1 cellular context compared by ENCODE assay signal in genomic region chr12:51269174-51270066, GRCh38.
TF ChIP-seq lines count a peak whose summit lies in the region.

No MANE protein-coding gene starts in this region.

TF ChIP-seq in HepG2, 621 proteins besides CTCF, POLR2A, EP300 and RAD21 (continued from another document and continues in another):
- peak; percentile 12; the same call in 1 of the 2 replicates for TF ChIP-seq YEATS4 (CRISPR knock-in tag; IDR thresholded peaks at IDR 0.05; ENCODE audit: borderline replicate concordance)
- peak; percentile 33; the same call in 1 of the 2 replicates for TF ChIP-seq HOXA3 (CRISPR knock-in tag; IDR thresholded peaks at IDR 0.05)
- TF ChIP-seq DR1 (CRISPR knock-in tag; IDR thresholded peaks at IDR 0.05) = no peak
- peak; percentile 31; the same call in 1 of the 2 replicates for TF ChIP-seq RNF2 (conservative IDR thresholded peaks at IDR 0.05; ENCODE audit: low read depth)
- TF ChIP-seq HNF1B (CRISPR knock-in tag; IDR thresholded peaks at IDR 0.05) = no peak
- TF ChIP-seq FOXA3 (CRISPR knock-in tag; IDR thresholded peaks at IDR 0.05) = no peak
- TF ChIP-seq ESRRA (CRISPR knock-in tag; IDR thresholded peaks at IDR 0.05; ENCODE audit: low read depth) = no peak
- 0 out of 2 replicates have a peak, but pooled peaks have one; percentile 13 for TF ChIP-seq ZNF12 (CRISPR knock-in tag; IDR thresholded peaks at IDR 0.05)
- 0 out of 2 replicates have a peak, but pooled peaks have one; percentile 20 for TF ChIP-seq TBX2 (CRISPR knock-in tag; IDR thresholded peaks at IDR 0.05; ENCODE audit: borderline replicate concordance)
- no peak for TF ChIP-seq ARNTL (CRISPR knock-in tag; IDR thresholded peaks at IDR 0.05)
- no peak for TF ChIP-seq ZFP90 (CRISPR knock-in tag; IDR thresholded peaks at IDR 0.05; ENCODE audit: borderline replicate concordance)
- TF ChIP-seq ZBTB21 (CRISPR knock-in tag; IDR thresholded peaks at IDR 0.05) = no peak
- TF ChIP-seq CHCHD3 (CRISPR knock-in tag; IDR thresholded peaks at IDR 0.05) = no peak
- TF ChIP-seq ZFP1 (CRISPR knock-in tag; IDR thresholded peaks at IDR 0.05) = no peak
- TF ChIP-seq ZNF879 (CRISPR knock-in tag; IDR thresholded peaks at IDR 0.05) = 0 out of 2 replicates have a peak, but pooled peaks have one; percentile 52
- TF ChIP-seq ZBTB7A (CRISPR knock-in tag; IDR thresholded peaks at IDR 0.05) = no peak; the same call in 1 of the 2 replicates
- TF ChIP-seq PHF20 (CRISPR knock-in tag; IDR thresholded peaks at IDR 0.05) = no peak
- TF ChIP-seq TARDBP (CRISPR knock-in tag; IDR thresholded peaks at IDR 0.05) = no peak
- TF ChIP-seq ARNT (IDR thresholded peaks at IDR 0.05) = no peak
- no peak; the same call in 1 of the 2 replicates for TF ChIP-seq MAZ (IDR thresholded peaks at IDR 0.05; ENCODE audit: borderline replicate concordance, low read depth, low read length)
- peak; percentile 71 for TF ChIP-seq MAZ (CRISPR knock-in tag; IDR thresholded peaks at IDR 0.05; ENCODE audit: low read depth)
- TF ChIP-seq ZHX2 (IDR thresholded peaks at IDR 0.05; ENCODE audit: low read depth) = no peak
- no peak for TF ChIP-seq ZHX2 (CRISPR knock-in tag; IDR thresholded peaks at IDR 0.05; ENCODE audit: borderline replicate concordance)
- TF ChIP-seq UBTF (CRISPR knock-in tag; IDR thresholded peaks at IDR 0.05) = peak; percentile 91
- 0 out of 2 replicates have a peak, but pooled peaks have one; percentile 53 for TF ChIP-seq ZMAT3 (CRISPR knock-in tag; conservative IDR thresholded peaks at IDR 0.05)
- TF ChIP-seq ZNF816 (CRISPR knock-in tag; IDR thresholded peaks at IDR 0.05; ENCODE audit: borderline replicate concordance) = no peak
- TF ChIP-seq TBX3 (IDR thresholded peaks at IDR 0.05; ENCODE audit: borderline replicate concordance) = no peak
- TF ChIP-seq SMC3 (IDR thresholded peaks at IDR 0.05; ENCODE audit: low read length) = peak; percentile 62
- no peak for TF ChIP-seq MNT (IDR thresholded peaks at IDR 0.05)
- TF ChIP-seq ZNF749 (CRISPR knock-in tag; IDR thresholded peaks at IDR 0.05; ENCODE audit: borderline replicate concordance) = no peak
- TF ChIP-seq CENPBD1 (CRISPR knock-in tag; IDR thresholded peaks at IDR 0.05; ENCODE audit: borderline replicate concordance, low read depth) = no peak
- TF ChIP-seq ZNF790 (CRISPR knock-in tag; IDR thresholded peaks at IDR 0.05; ENCODE audit: borderline replicate concordance) = peak; percentile 67; the same call in 1 of the 2 replicates
- TF ChIP-seq ZFX (CRISPR knock-in tag; IDR thresholded peaks at IDR 0.05; ENCODE audit: low read depth) = peak; percentile 66
- no peak for TF ChIP-seq U2AF1 (optimal IDR thresholded peaks at IDR 0.05; ENCODE audit: low read depth, low read length)
- no peak for TF ChIP-seq MXI1 (IDR thresholded peaks at IDR 0.05; ENCODE audit: borderline replicate concordance, low read depth, low read length)
- TF ChIP-seq RXRA (CRISPR knock-in tag; IDR thresholded peaks at IDR 0.05) = peak; percentile 22; the same call in 1 of the 2 replicates
- TF ChIP-seq ZNF367 (CRISPR knock-in tag; IDR thresholded peaks at IDR 0.05; ENCODE audit: borderline replicate concordance) = no peak
- peak; percentile 75 for TF ChIP-seq HNRNPLL (IDR thresholded peaks at IDR 0.05; ENCODE audit: low read depth, low read length, poor library complexity, severe bottlenecking)
- TF ChIP-seq PBX3 (CRISPR knock-in tag; IDR thresholded peaks at IDR 0.05; ENCODE audit: borderline replicate concordance) = no peak
- no peak for TF ChIP-seq GTF2F1 (IDR thresholded peaks at IDR 0.05; ENCODE audit: low read length)
- no peak for TF ChIP-seq EZH2 (conservative IDR thresholded peaks at IDR 0.05; ENCODE audit: low read depth, low read length)
- no peak for TF ChIP-seq ZNF572 (CRISPR knock-in tag; IDR thresholded peaks at IDR 0.05)
- TF ChIP-seq TP53 (CRISPR knock-in tag; conservative IDR thresholded peaks at IDR 0.05) = no peak
- no peak for TF ChIP-seq ZBTB44 (CRISPR knock-in tag; IDR thresholded peaks at IDR 0.05)
- TF ChIP-seq MBD4 (IDR thresholded peaks at IDR 0.05; ENCODE audit: borderline replicate concordance, low read length) = no peak
- TF ChIP-seq HINFP (CRISPR knock-in tag; IDR thresholded peaks at IDR 0.05; ENCODE audit: low read depth) = no peak
- no peak; the same call in 1 of the 2 replicates for TF ChIP-seq ZNF574 (CRISPR knock-in tag; IDR thresholded peaks at IDR 0.05)
- no peak for TF ChIP-seq ZMYM3 (CRISPR knock-in tag; IDR thresholded peaks at IDR 0.05)
- TF ChIP-seq FLYWCH1 (CRISPR knock-in tag; IDR thresholded peaks at IDR 0.05) = no peak
